In the genomic region with DNA sequence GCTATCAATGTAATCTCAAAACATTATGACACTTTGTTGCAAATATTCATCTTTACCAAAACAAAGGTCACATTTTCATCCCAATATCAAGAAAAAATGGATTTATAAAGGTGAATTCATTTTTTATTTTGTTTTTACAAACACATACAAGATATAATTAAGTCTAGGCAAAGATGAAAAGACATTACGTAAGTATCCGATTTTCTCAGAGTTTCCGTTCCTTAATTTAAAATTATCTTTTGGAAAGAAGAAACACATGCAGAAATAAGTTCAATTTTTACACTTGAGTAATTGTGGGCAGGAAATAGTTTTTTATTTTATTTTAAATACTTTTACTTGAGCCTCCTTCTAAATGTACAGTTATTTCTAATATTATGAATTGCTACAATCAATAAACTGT, we compare ENCODE assay signal across 9 cellular contexts. TPM values are rescaled to one million over a fixed set of nuclear protein-coding genes. Genes with fewer than 3 reads are reported as not detected.
A peak's percentile ranks its signal among the peaks of the same experiment; 100 is the strongest.
DNase-seq lines count a peak whose midpoint lies in the region; ATAC-seq and TF ChIP-seq lines count a peak whose summit lies in the region.
"Had no signal": no experiment of that assay in that cellular context is flagged by ENCODE, and none has a peak within 500 bp of the region (broad histone marks: within the 10 kb centered on the region; RNA-seq: fewer than 3 reads in every experiment).

No MANE protein-coding gene starts in this region.

- H3K27ac ChIP-seq in CD4-positive, alpha-beta T cell (ENCODE audit: low read depth, low read length) = no peak overlapping the region
- peak overlapping the region; percentile 83 for H3K27ac ChIP-seq in KOPT-K1 (ENCODE audit: low read depth, low read length, poor library complexity, severe bottlenecking)

- intact Hi-C loops in CD4-positive, alpha-beta T cell (cut with DNase I, micrococcal nuclease) = loop anchor here (2.0 to 5.0 kb wide), 3 partner anchors 62 to 493 kb away; no protein-coding TSS in a partner anchor
- intact Hi-C loops in head of caudate nucleus (cut with DNase I) = loop anchor here (10.0 kb wide), 1 partner anchor 349 kb away; no protein-coding TSS in a partner anchor
- intact Hi-C loops in lower leg skin (cut with DNase I; ENCODE audit: low total_unique reads) = loop anchor here (2.0 kb wide), 1 partner anchor 205 kb away; no protein-coding TSS in a partner anchor

- no peaks in the 10 kb centered on the region for H3K27me3 ChIP-seq in CD4-positive, alpha-beta T cell (ENCODE audit: control insufficient read depth, insufficient read depth, low read length)

- no peak for TF ChIP-seq CTCF in CD4-positive, alpha-beta T cell (IDR thresholded peaks at IDR 0.05)
- TF ChIP-seq CTCF in lower leg skin (IDR thresholded peaks at IDR 0.05) = no peak

- no peaks in the 10 kb centered on the region for H3K36me3 Mint-ChIP-seq in CD4-positive, alpha-beta T cell (ENCODE audit: low read depth)
- H3K36me3 Mint-ChIP-seq in activated naive CD4-positive, alpha-beta T cell treated with anti-CD3 and anti-CD28 coated beads, Interleukin-2, amount 50 U/mL, for 72 hours = peaks cover 6 to 11% of the 10 kb centered on the region in 2 donors
- no peaks in the 10 kb centered on the region for H3K36me3 Mint-ChIP-seq in naive B cell

- no peak for ATAC-seq in CD4-positive, alpha-beta T cell (ENCODE audit: poor library complexity)
- ATAC-seq in activated naive CD4-positive, alpha-beta T cell treated with anti-CD3 and anti-CD28 coated beads, Interleukin-2, amount 50 U/mL, for 72 hours = no peak
- peak; percentile 78 to 83 for ATAC-seq in naive B cell (ENCODE audit: low read depth in 2 of 2)

- H3K4me3 Mint-ChIP-seq in CD4-positive, alpha-beta T cell = no peak overlapping the region
- H3K4me3 Mint-ChIP-seq in naive B cell = peak overlapping the region; percentile 6 to 86 (median 72)

- peaks cover 41% of the 10 kb centered on the region for H3K4me1 Mint-ChIP-seq in CD4-positive, alpha-beta T cell (ENCODE audit: low read depth)
- peaks cover 18 to 54% (median 29%) of the 10 kb centered on the region in 3 donors for H3K4me1 Mint-ChIP-seq in naive B cell

- CTCF ChIA-PET in CD4-positive, alpha-beta T cell (lab: Charles Lee) = interaction anchor here (0.6 to 3.9 kb wide), 12 partner anchors 18 to 347 kb away, joined by 3 to 74 read pairs (median 8); no protein-coding TSS in a partner anchor

- WGBS in lower leg skin, 2 donors = 74 to 80% methylated on average over 3 of the region's 3 CpGs

- no peaks in the 10 kb centered on the region for H3K27me3 Mint-ChIP-seq in CD4-positive, alpha-beta T cell
- no peaks in the 10 kb centered on the region for H3K27me3 Mint-ChIP-seq in naive B cell

- H3K9me3 Mint-ChIP-seq in CD4-positive, alpha-beta T cell = no peaks in the 10 kb centered on the region
- H3K9me3 Mint-ChIP-seq in activated naive CD4-positive, alpha-beta T cell treated with anti-CD3 and anti-CD28 coated beads, Interleukin-2, amount 50 U/mL, for 72 hours = peaks cover 4% of the 10 kb centered on the region in 2 donors
- peaks cover 0 to 1% (median 0%) of the 10 kb centered on the region in 7 donors for H3K9me3 Mint-ChIP-seq in naive B cell

- H3K36me3 ChIP-seq in KOPT-K1 (ENCODE audit: insufficient read depth, low read length) = no peaks in the 10 kb centered on the region

- H3K4me3 ChIP-seq in lower leg skin (ENCODE audit: low read depth, poor library complexity, severe bottlenecking) = no peak overlapping the region

- no peak for DNase-seq in CD4-positive, alpha-beta T cell
- DNase-seq in activated naive CD4-positive, alpha-beta T cell treated with anti-CD3 and anti-CD28 coated beads, Interleukin-2, amount 50 U/mL, for 72 hours (ENCODE audit: low spot score in 2 of 2) = no peak
- DNase-seq in naive B cell = peak; percentile 59
- DNase-seq in DMS79 treated with DMSO at 0.1 percent for 48 hours (lab: John Stamatoyannopoulos, UW) = no peak
- no peak for DNase-seq in head of caudate nucleus
- DNase-seq in lower leg skin (ENCODE audit: low spot score in 2 of 2) = no peak
- DNase-seq: left ventricle myocardium superior, NCI-H1417 had no signal

- no peak for TF ChIP-seq POLR2A in lower leg skin (IDR thresholded peaks at IDR 0.05)

- POLR2A ChIA-PET in CD4-positive, alpha-beta T cell (lab: Charles Lee) = interaction anchor here (0.7 to 3.8 kb wide), 8 partner anchors 12 to 493 kb away, joined by 3 to 38 read pairs (median 4); no protein-coding TSS in a partner anchor

- H3K9me3 ChIP-seq in CD4-positive, alpha-beta T cell (ENCODE audit: control insufficient read depth, low read length) = no peaks in the 10 kb centered on the region
- no peaks in the 10 kb centered on the region for H3K9me3 ChIP-seq in KOPT-K1 (ENCODE audit: insufficient read depth, low read length, poor library complexity, severe bottlenecking)

- peak overlapping the region; percentile 16 for H3K27ac Mint-ChIP-seq in CD4-positive, alpha-beta T cell
- H3K27ac Mint-ChIP-seq in activated naive CD4-positive, alpha-beta T cell treated with anti-CD3 and anti-CD28 coated beads, Interleukin-2, amount 50 U/mL, for 72 hours = peak overlapping the region; percentile 81 to 98
- peak overlapping the region; percentile 91 to 98 (median 97) for H3K27ac Mint-ChIP-seq in naive B cell

RNA-seq across cellular contexts. Expression of a gene that starts 24.6 kb away (rescaled TPM):
- 1 to 10 TPM; 3.7 to 3.9 TPM for total RNA-seq in CD4-positive, alpha-beta T cell
- 1 to 10 TPM; 9.2 to 10.0 TPM for total RNA-seq in activated naive CD4-positive, alpha-beta T cell treated with anti-CD3 and anti-CD28 coated beads, Interleukin-2, amount 50 U/mL, for 72 hours
- under 1 TPM; 0.04 to 0.73 (median 0.17) TPM for polyA plus RNA-seq in naive B cell (ENCODE audit: low read depth in 6 of 6)
- under 1 TPM; 0.61 to 0.97 (median 0.78) TPM for total RNA-seq in lower leg skin
- total RNA-seq: left ventricle myocardium superior had no signal

Comparison
In these comparisons a context has a peak if more than half of its experiments do, and no peak if none do; other contexts are left out.
1. ATAC-seq: peak in naive B cell (2 of 2); none in CD4-positive, alpha-beta T cell (single experiment) and activated naive CD4-positive, alpha-beta T cell treated with anti-CD3 and anti-CD28 coated beads, Interleukin-2, amount 50 U/mL, for 72 hours (0 of 2).
2. H3K27ac Mint-ChIP-seq: peak in every context shown above with its lines; median percentile 97 in naive B cell; 90 in activated naive CD4-positive, alpha-beta T cell treated with anti-CD3 and anti-CD28 coated beads, Interleukin-2, amount 50 U/mL, for 72 hours; 16 in CD4-positive, alpha-beta T cell.